In genomic region chr5:10364186-10364689, GRCh38 we compare ENCODE assay signal across 11 cellular contexts. TPM values are rescaled to one million over a fixed set of nuclear protein-coding genes. Genes with fewer than 3 reads are reported as not detected.
DNase-seq lines count a peak whose midpoint lies in the region; ATAC-seq and TF ChIP-seq lines count a peak whose summit lies in the region.
"Had no signal": no experiment of that assay in that cellular context is flagged by ENCODE, and none has a peak within 500 bp of the region (broad histone marks: within the 10 kb centered on the region; RNA-seq: fewer than 3 reads in every experiment).

No MANE protein-coding gene starts in this region.

- H3K36me3 ChIP-seq in transverse colon (no peaks in the 10 kb centered on the region), colonic mucosa (no peaks in the 10 kb centered on the region)

- peak; percentile 40 for TF ChIP-seq CTCF in NB4 (IDR thresholded peaks at IDR 0.05; ENCODE audit: low read depth, low read length)
- peak; percentile 44 for TF ChIP-seq CTCF in chondrocyte (IDR thresholded peaks at IDR 0.05)
- peak in 3 of 5 experiments; percentile 34 to 44 (median 40) for TF ChIP-seq CTCF in transverse colon (IDR thresholded peaks at IDR 0.05)
- no peak for TF ChIP-seq CTCF in colonic mucosa (IDR thresholded peaks at IDR 0.05)

- H3K4me3 ChIP-seq in NB4 (ENCODE audit: low read depth, low read length) (no peak overlapping the region), transverse colon (no peak overlapping the region), colonic mucosa (no peak overlapping the region)

- ATAC-seq in activated naive CD8-positive, alpha-beta T cell treated with anti-CD3 and anti-CD28 coated beads, Interleukin-2, amount 10 ng/mL, durations not matched to agents 7 days and 5 days (ENCODE audit: low read depth), result peak; percentile 33
- no peak for ATAC-seq in activated naive CD8-positive, alpha-beta T cell treated with anti-CD3 and anti-CD28 coated beads, Interleukin-2, amount 50 U/mL, for 24 hours
- ATAC-seq: left ventricle myocardium superior had no signal

- in situ Hi-C loops in transverse colon (cut with MboI; ENCODE audit: low pct_ligation_motif_present in 1 of 4, low pct_unique_long_range_greater_than_20kb in 1 of 4, low sequenced_read_pairs in 3 of 4), result no loop called here

- peaks cover 13% of the 10 kb centered on the region for H3K36me3 Mint-ChIP-seq in activated naive CD8-positive, alpha-beta T cell treated with anti-CD3 and anti-CD28 coated beads, Interleukin-2, amount 10 ng/mL, durations not matched to agents 7 days and 5 days
- peaks cover 13% of the 10 kb centered on the region for H3K36me3 Mint-ChIP-seq in activated naive CD8-positive, alpha-beta T cell treated with anti-CD3 and anti-CD28 coated beads, Interleukin-2, amount 50 U/mL, for 24 hours (ENCODE audit: low read depth)
- H3K36me3 Mint-ChIP-seq in chondrocyte (ENCODE audit: low read depth), result no peaks in the 10 kb centered on the region

- intact Hi-C loops in transverse colon (cut with DNase I; ENCODE audit: low total_unique reads) (no loop called here), colonic mucosa (cut with DNase I) (loop anchor here (5.0 kb wide), 1 partner anchor 82 kb away; no protein-coding TSS in a partner anchor)

- TF ChIP-seq POLR2A in NB4 (IDR thresholded peaks at IDR 0.05; ENCODE audit: extremely low read depth, insufficient read length) (no peak), transverse colon (IDR thresholded peaks at IDR 0.05) (no peak)

- H3K9me3 ChIP-seq in transverse colon (no peaks in the 10 kb centered on the region), colonic mucosa (no peaks in the 10 kb centered on the region)

- no peak overlapping the region for H3K9ac ChIP-seq in colonic mucosa (ENCODE audit: low read depth in 2 of 2, low read length in 2 of 2)

- no peak for TF ChIP-seq EP300 in transverse colon (IDR thresholded peaks at IDR 0.05; ENCODE audit: low read depth)

- no peak overlapping the region for H3K4me3 Mint-ChIP-seq in activated naive CD8-positive, alpha-beta T cell treated with anti-CD3 and anti-CD28 coated beads, Interleukin-2, amount 10 ng/mL, durations not matched to agents 7 days and 5 days
- H3K4me3 Mint-ChIP-seq in activated naive CD8-positive, alpha-beta T cell treated with anti-CD3 and anti-CD28 coated beads, Interleukin-2, amount 50 U/mL, for 24 hours, result no peak overlapping the region
- H3K4me3 Mint-ChIP-seq in chondrocyte (ENCODE audit: unreplicated experiment), result no peak overlapping the region
- H3K4me3 Mint-ChIP-seq: activated CD4-positive, alpha-beta T cell treated with anti-CD3 and anti-CD28 coated beads, Interleukin-2, amount 10 ng/mL, durations not matched to agents 7 days and 5 days had no signal

- no peak for DNase-seq in activated naive CD8-positive, alpha-beta T cell treated with anti-CD3 and anti-CD28 coated beads, Interleukin-2, amount 10 ng/mL, durations not matched to agents 7 days and 5 days
- no peak for DNase-seq in activated naive CD8-positive, alpha-beta T cell treated with anti-CD3 and anti-CD28 coated beads, Interleukin-2, amount 50 U/mL, for 24 hours
- DNase-seq in NB4 (ENCODE audit: low read depth) (peak; percentile 50), chondrocyte (ENCODE audit: low spot score) (no peak), transverse colon (no peak), colonic mucosa (no peak), hypothalamus (lab: John Stamatoyannopoulos, UW) (no peak), cerebellar cortex (ENCODE audit: low spot score) (no peak)
- DNase-seq: activated CD4-positive, alpha-beta T cell treated with anti-CD3 and anti-CD28 coated beads, Interleukin-2, amount 10 ng/mL, durations not matched to agents 7 days and 5 days; left ventricle myocardium superior; NCI-H1092 had no signal

- H3K27me3 ChIP-seq in transverse colon, result no peaks in the 10 kb centered on the region
- H3K27me3 ChIP-seq in colonic mucosa, result no peaks in the 10 kb centered on the region

- no peak overlapping the region for H3K27ac Mint-ChIP-seq in activated naive CD8-positive, alpha-beta T cell treated with anti-CD3 and anti-CD28 coated beads, Interleukin-2, amount 10 ng/mL, durations not matched to agents 7 days and 5 days
- H3K27ac Mint-ChIP-seq in activated naive CD8-positive, alpha-beta T cell treated with anti-CD3 and anti-CD28 coated beads, Interleukin-2, amount 50 U/mL, for 24 hours, result no peak overlapping the region
- peak overlapping the region; percentile 6 for H3K27ac Mint-ChIP-seq in chondrocyte (ENCODE audit: unreplicated experiment)
- H3K27ac Mint-ChIP-seq: activated CD4-positive, alpha-beta T cell treated with anti-CD3 and anti-CD28 coated beads, Interleukin-2, amount 10 ng/mL, durations not matched to agents 7 days and 5 days had no signal

- H3K9me3 Mint-ChIP-seq in activated naive CD8-positive, alpha-beta T cell treated with anti-CD3 and anti-CD28 coated beads, Interleukin-2, amount 10 ng/mL, durations not matched to agents 7 days and 5 days, result no peaks in the 10 kb centered on the region
- no peaks in the 10 kb centered on the region for H3K9me3 Mint-ChIP-seq in activated naive CD8-positive, alpha-beta T cell treated with anti-CD3 and anti-CD28 coated beads, Interleukin-2, amount 50 U/mL, for 24 hours
- H3K9me3 Mint-ChIP-seq in chondrocyte (ENCODE audit: low read depth), result no peaks in the 10 kb centered on the region
- H3K9me3 Mint-ChIP-seq: activated CD4-positive, alpha-beta T cell treated with anti-CD3 and anti-CD28 coated beads, Interleukin-2, amount 10 ng/mL, durations not matched to agents 7 days and 5 days had no signal

- H3K4me1 Mint-ChIP-seq in activated naive CD8-positive, alpha-beta T cell treated with anti-CD3 and anti-CD28 coated beads, Interleukin-2, amount 10 ng/mL, durations not matched to agents 7 days and 5 days, result peaks cover 24% of the 10 kb centered on the region
- peaks cover 71% of the 10 kb centered on the region for H3K4me1 Mint-ChIP-seq in activated naive CD8-positive, alpha-beta T cell treated with anti-CD3 and anti-CD28 coated beads, Interleukin-2, amount 50 U/mL, for 24 hours
- H3K4me1 Mint-ChIP-seq in chondrocyte (ENCODE audit: low read depth), result peaks cover 60% of the 10 kb centered on the region

- no peaks in the 10 kb centered on the region for H3K27me3 Mint-ChIP-seq in activated naive CD8-positive, alpha-beta T cell treated with anti-CD3 and anti-CD28 coated beads, Interleukin-2, amount 10 ng/mL, durations not matched to agents 7 days and 5 days
- no peaks in the 10 kb centered on the region for H3K27me3 Mint-ChIP-seq in activated naive CD8-positive, alpha-beta T cell treated with anti-CD3 and anti-CD28 coated beads, Interleukin-2, amount 50 U/mL, for 24 hours
- H3K27me3 Mint-ChIP-seq in chondrocyte (ENCODE audit: low read depth), result no peaks in the 10 kb centered on the region
- H3K27me3 Mint-ChIP-seq: activated CD4-positive, alpha-beta T cell treated with anti-CD3 and anti-CD28 coated beads, Interleukin-2, amount 10 ng/mL, durations not matched to agents 7 days and 5 days had no signal

- POLR2A ChIA-PET in activated naive CD8-positive, alpha-beta T cell treated with anti-CD3 and anti-CD28 coated beads, Interleukin-2, amount 10 ng/mL, durations not matched to agents 7 days and 5 days (lab: Charles Lee), result interaction anchor here (2.1 kb wide), 1 partner anchor 11 kb away, joined by 15 read pairs; the partner anchor contains the start of gene MARCHF6

- H3K4me1 ChIP-seq in transverse colon, result peaks cover 18 to 83% (median 23%) of the 10 kb centered on the region in 4 donors
- H3K4me1 ChIP-seq in colonic mucosa, result no peaks in the 10 kb centered on the region

- 87 to 100% methylated on average over 1 of the region's 1 CpG for WGBS in transverse colon (ENCODE audit: low coverage in 1 of 2), 2 donors

- H3K27ac ChIP-seq in transverse colon (no peak overlapping the region), colonic mucosa (no peak overlapping the region)

RNA-seq across cellular contexts. Expression of gene MARCHF6, which starts 10.7 kb away (rescaled TPM):
- 100 to 1,000 TPM; 127 to 135 TPM for total RNA-seq in activated naive CD8-positive, alpha-beta T cell treated with anti-CD3 and anti-CD28 coated beads, Interleukin-2, amount 10 ng/mL, durations not matched to agents 7 days and 5 days
- 143 to 197 TPM (median 149 TPM) in 3 replicates for total RNA-seq in chondrocyte
- 100 to 1,000 TPM in 3 of 4 donors, 10 to 100 TPM in 1; 93.5 to 177 (median 111) TPM for total RNA-seq in transverse colon
- total RNA-seq in colonic mucosa, result 100 to 1,000 TPM; 108 to 155 TPM

RNA-seq across cellular contexts. Expression of gene CMBL, which starts 56.5 kb away (rescaled TPM):
- 1 to 10 TPM; 2.4 to 2.8 TPM for total RNA-seq in activated naive CD8-positive, alpha-beta T cell treated with anti-CD3 and anti-CD28 coated beads, Interleukin-2, amount 10 ng/mL, durations not matched to agents 7 days and 5 days
- total RNA-seq in chondrocyte (20.0 to 27.5 TPM (median 20.5 TPM) in 3 replicates), transverse colon (10 to 100 TPM; 36.6 to 87.6 (median 60.9) TPM), colonic mucosa (100 to 1,000 TPM; 123 to 186 TPM)
